In genomic region chr3:126522363-126522788, GRCh38 we compare ENCODE assay signal across 8 cellular contexts. TPM values are rescaled to one million over a fixed set of nuclear protein-coding genes. Genes with fewer than 3 reads are reported as not detected.
DNase-seq lines count a peak whose midpoint lies in the region; ATAC-seq and TF ChIP-seq lines count a peak whose summit lies in the region.

No MANE protein-coding gene starts in this region.

- H3K36me3 Mint-ChIP-seq in Calu3 (ENCODE audit: insufficient read depth, unreplicated experiment), result no peaks in the 10 kb centered on the region
- no peaks in the 10 kb centered on the region for H3K36me3 Mint-ChIP-seq in activated naive CD8-positive, alpha-beta T cell treated with anti-CD3 and anti-CD28 coated beads, Interleukin-2, amount 10 ng/mL, durations not matched to agents 7 days and 5 days
- H3K36me3 Mint-ChIP-seq in progenitor cell of endocrine pancreas (ENCODE audit: insufficient read depth), result no peaks in the 10 kb centered on the region

- BruUV-seq in Calu3 (replicated peaks; lab: Mats Ljungman, UMichigan), result no TSS peak

- no peak overlapping the region for H3K4me3 ChIP-seq in RWPE2 (ENCODE audit: severe bottlenecking)
- no peak overlapping the region for H3K4me3 ChIP-seq in cardiac muscle cell

- ATAC-seq in RWPE2 (ENCODE audit: low read depth) (peak; percentile 32; the same call in 1 of the 3 replicates), GM21529 (IDR thresholded peaks at IDR 0.05; ENCODE audit: unreplicated experiment) (no peak), GM19328 (IDR thresholded peaks at IDR 0.05; ENCODE audit: unreplicated experiment) (no peak)
- ATAC-seq in activated naive CD8-positive, alpha-beta T cell treated with anti-CD3 and anti-CD28 coated beads, Interleukin-2, amount 10 ng/mL, durations not matched to agents 7 days and 5 days (ENCODE audit: low read depth), result no peak

- H3K27ac Mint-ChIP-seq in Calu3 (ENCODE audit: unreplicated experiment) (no peak overlapping the region), progenitor cell of endocrine pancreas (no peak overlapping the region)
- H3K27ac Mint-ChIP-seq in activated naive CD8-positive, alpha-beta T cell treated with anti-CD3 and anti-CD28 coated beads, Interleukin-2, amount 10 ng/mL, durations not matched to agents 7 days and 5 days, result no peak overlapping the region

- POLR2A ChIA-PET in activated naive CD8-positive, alpha-beta T cell treated with anti-CD3 and anti-CD28 coated beads, Interleukin-2, amount 10 ng/mL, durations not matched to agents 7 days and 5 days (lab: Charles Lee), result no interaction called here

- peaks cover 80% of the 10 kb centered on the region for H3K27me3 Mint-ChIP-seq in Calu3 (ENCODE audit: unreplicated experiment)
- peaks cover 28% of the 10 kb centered on the region for H3K27me3 Mint-ChIP-seq in activated naive CD8-positive, alpha-beta T cell treated with anti-CD3 and anti-CD28 coated beads, Interleukin-2, amount 10 ng/mL, durations not matched to agents 7 days and 5 days
- H3K27me3 Mint-ChIP-seq in progenitor cell of endocrine pancreas, result peaks cover 38% of the 10 kb centered on the region

- H3K4me1 Mint-ChIP-seq in Calu3 (ENCODE audit: low read depth, unreplicated experiment) (no peaks in the 10 kb centered on the region), progenitor cell of endocrine pancreas (ENCODE audit: low read depth) (no peaks in the 10 kb centered on the region)
- H3K4me1 Mint-ChIP-seq in activated naive CD8-positive, alpha-beta T cell treated with anti-CD3 and anti-CD28 coated beads, Interleukin-2, amount 10 ng/mL, durations not matched to agents 7 days and 5 days, result no peaks in the 10 kb centered on the region

- H3K27me3 ChIP-seq in RWPE2 (ENCODE audit: insufficient read depth, poor library complexity, severe bottlenecking), result peaks cover 17% of the 10 kb centered on the region
- peaks cover 32% of the 10 kb centered on the region for H3K27me3 ChIP-seq in cardiac muscle cell

- no peaks in the 10 kb centered on the region for H3K9me3 ChIP-seq in RWPE2 (ENCODE audit: severe bottlenecking)
- H3K9me3 ChIP-seq in cardiac muscle cell (ENCODE audit: low read depth), result no peaks in the 10 kb centered on the region

- no peak overlapping the region for H3K27ac ChIP-seq in RWPE2 (ENCODE audit: poor library complexity, severe bottlenecking)
- no peak overlapping the region for H3K27ac ChIP-seq in cardiac muscle cell

- H3K4me3 Mint-ChIP-seq in Calu3 (ENCODE audit: low read depth, unreplicated experiment) (no peak overlapping the region), progenitor cell of endocrine pancreas (ENCODE audit: low read depth) (no peak overlapping the region)
- H3K4me3 Mint-ChIP-seq in activated naive CD8-positive, alpha-beta T cell treated with anti-CD3 and anti-CD28 coated beads, Interleukin-2, amount 10 ng/mL, durations not matched to agents 7 days and 5 days, result no peak overlapping the region

- H3K9me3 Mint-ChIP-seq in Calu3 (ENCODE audit: low read depth, unreplicated experiment), result no peaks in the 10 kb centered on the region
- no peaks in the 10 kb centered on the region for H3K9me3 Mint-ChIP-seq in activated naive CD8-positive, alpha-beta T cell treated with anti-CD3 and anti-CD28 coated beads, Interleukin-2, amount 10 ng/mL, durations not matched to agents 7 days and 5 days
- no peaks in the 10 kb centered on the region for H3K9me3 Mint-ChIP-seq in progenitor cell of endocrine pancreas (ENCODE audit: low read depth)

- intact Hi-C loops in Calu3 (cut with micrococcal nuclease; ENCODE audit: unreplicated experiment), result loop anchor here (5.0 to 10.0 kb wide), 3 partner anchors 132 to 1020 kb away; partner anchors contain the start of gene TXNRD3

- no peaks in the 10 kb centered on the region for H3K36me3 ChIP-seq in RWPE2 (ENCODE audit: low read depth)
- no peaks in the 10 kb centered on the region for H3K36me3 ChIP-seq in cardiac muscle cell

- H3K4me1 ChIP-seq in RWPE2 (ENCODE audit: insufficient read depth, poor library complexity, severe bottlenecking) (no peaks in the 10 kb centered on the region), cardiac muscle cell (ENCODE audit: low read depth) (no peaks in the 10 kb centered on the region)

- CTCF ChIA-PET in Calu3 (lab: Charles Lee), result interaction anchor here (1.3 to 1.4 kb wide), 2 partner anchors 32 to 50 kb away, joined by 3 to 4 read pairs; no protein-coding TSS in a partner anchor

- TF ChIP-seq CTCF in Calu3 (IDR thresholded peaks at IDR 0.05; ENCODE audit: unreplicated experiment) (peak; percentile 98), RWPE2 (IDR thresholded peaks at IDR 0.05; ENCODE audit: poor library complexity, severe bottlenecking) (peak; percentile 89), cardiac muscle cell (IDR thresholded peaks at IDR 0.05; ENCODE audit: low read depth, low read length) (peak; percentile 85), progenitor cell of endocrine pancreas (IDR thresholded peaks at IDR 0.05; ENCODE audit: unreplicated experiment) (peak; percentile 92)

- DNase-seq in Calu3, result peak; percentile 82
- peak; percentile 60 for DNase-seq in HPDE6-E6E7 (ENCODE audit: extremely low spot score)
- DNase-seq in RWPE2 (ENCODE audit: low spot score), result no peak
- DNase-seq in activated naive CD8-positive, alpha-beta T cell treated with anti-CD3 and anti-CD28 coated beads, Interleukin-2, amount 10 ng/mL, durations not matched to agents 7 days and 5 days, result peak; percentile 52
- DNase-seq in cardiac muscle cell (ENCODE audit: low read depth in 1 of 2, low spot score in 1 of 2), result peak; percentile 58 to 73
- DNase-seq in progenitor cell of endocrine pancreas (ENCODE audit: low spot score, unreplicated experiment), result peak; percentile 63

RNA-seq across cellular contexts. Expression of gene CHST13, which starts 1.6 kb away (rescaled TPM):
- total RNA-seq in Calu3 (2022), result 1.1 and 1.3 TPM in 2 replicates
- total RNA-seq in activated naive CD8-positive, alpha-beta T cell treated with anti-CD3 and anti-CD28 coated beads, Interleukin-2, amount 10 ng/mL, durations not matched to agents 7 days and 5 days, result under 1 TPM in 1 of 2 experiments, not detected in 1; 0.28 TPM
- total RNA-seq in cardiac muscle cell, result 0.67 and 0.89 TPM in 2 replicates
- polyA plus RNA-seq in cardiac muscle cell, result 1.8 and 1.9 TPM in 2 replicates
- total RNA-seq in progenitor cell of endocrine pancreas, result 0.36 and 0.71 TPM in 2 replicates

RNA-seq across cellular contexts. Expression of gene UROC1, which starts 4.8 kb away (rescaled TPM):
- total RNA-seq in Calu3 (2022), result not detected in 2 replicates
- not detected for total RNA-seq in activated naive CD8-positive, alpha-beta T cell treated with anti-CD3 and anti-CD28 coated beads, Interleukin-2, amount 10 ng/mL, durations not matched to agents 7 days and 5 days
- total RNA-seq in cardiac muscle cell, result not detected in 2 replicates
- polyA plus RNA-seq in cardiac muscle cell, result not detected in 2 replicates
- total RNA-seq in progenitor cell of endocrine pancreas, result not detected in 2 replicates

RNA-seq across cellular contexts. Expression of gene C3orf22, which starts 36.4 kb away (rescaled TPM):
- total RNA-seq in Calu3 (2022), result not detected in 2 replicates
- not detected for total RNA-seq in activated naive CD8-positive, alpha-beta T cell treated with anti-CD3 and anti-CD28 coated beads, Interleukin-2, amount 10 ng/mL, durations not matched to agents 7 days and 5 days
- not detected in 2 replicates for total RNA-seq in cardiac muscle cell
- polyA plus RNA-seq in cardiac muscle cell, result not detected in 2 replicates
- total RNA-seq in progenitor cell of endocrine pancreas, result 0.26 and 0.44 TPM in 2 replicates

RNA-seq across cellular contexts. Expression of gene ZXDC, which starts 46.7 kb away (rescaled TPM):
- total RNA-seq in Calu3 (2022) (62.3 and 63.8 TPM in 2 replicates), cardiac muscle cell (34.3 and 56.3 TPM in 2 replicates), progenitor cell of endocrine pancreas (40.0 and 40.5 TPM in 2 replicates)
- total RNA-seq in activated naive CD8-positive, alpha-beta T cell treated with anti-CD3 and anti-CD28 coated beads, Interleukin-2, amount 10 ng/mL, durations not matched to agents 7 days and 5 days, result 10 to 100 TPM; 34.7 to 34.9 TPM
- polyA plus RNA-seq in cardiac muscle cell, result 40.4 and 46.3 TPM in 2 replicates
